8 cellular contexts compared by ENCODE assay signal in the genomic region with DNA sequence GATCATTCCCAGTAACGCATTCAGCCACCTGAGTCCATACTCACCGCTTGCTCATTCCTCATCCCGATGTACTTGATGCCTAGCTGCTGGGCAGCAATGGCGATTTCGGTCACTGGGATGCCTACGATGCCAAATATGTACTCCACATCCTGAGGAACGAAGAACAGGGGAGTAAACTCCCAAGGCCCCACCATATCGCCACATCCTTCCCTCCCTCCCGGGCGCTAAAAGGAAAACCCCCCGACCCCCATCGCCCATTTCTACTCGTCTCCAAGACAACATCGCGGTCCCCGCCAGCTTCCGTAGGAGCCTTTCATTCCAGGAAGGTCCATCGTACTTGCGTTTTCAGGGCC. TPM values are rescaled to one million over a fixed set of nuclear protein-coding genes. Genes with fewer than 3 reads are reported as not detected.
DNase-seq lines count a peak whose midpoint lies in the region; ATAC-seq and TF ChIP-seq lines count a peak whose summit lies in the region.

No MANE protein-coding gene starts in this region.

- peak overlapping the region; percentile 95 for H3K9ac ChIP-seq in mesenchymal stem cell (ENCODE audit: low read length)

- H3K4me3 ChIP-seq in breast epithelium = peak overlapping the region; percentile 78 to 90 (median 82)
- peak overlapping the region; percentile 94 to 96 for H3K4me3 ChIP-seq in mesenchymal stem cell (ENCODE audit: insufficient read depth in 1 of 2, low read depth in 1 of 2, low read length in 2 of 2)

- ATAC-seq in GM19455 (IDR thresholded peaks at IDR 0.05; ENCODE audit: unreplicated experiment) = peak; percentile 13
- ATAC-seq in HG03520 (IDR thresholded peaks at IDR 0.05; ENCODE audit: unreplicated experiment) = peak; percentile 5

- H2BK120ac ChIP-seq in mesenchymal stem cell (ENCODE audit: low read depth, low read length) = no peak overlapping the region

- peak overlapping the region; percentile 97 for H2AFZ ChIP-seq in mesenchymal stem cell (ENCODE audit: low read depth, low read length)

- intact Hi-C loops in breast epithelium (cut with DNase I; ENCODE audit: low total_unique reads) = no loop called here

- H4K91ac ChIP-seq in mesenchymal stem cell (ENCODE audit: low read length) = no peak overlapping the region

- H2AK5ac ChIP-seq in mesenchymal stem cell (ENCODE audit: low read length, severe bottlenecking) = no peak overlapping the region

- H4K8ac ChIP-seq in mesenchymal stem cell (ENCODE audit: low read length) = peak overlapping the region; percentile 89

- H3K23ac ChIP-seq in mesenchymal stem cell (ENCODE audit: low read length in 2 of 2) = peak overlapping the region in 1 of 2 experiments; percentile 61

- H2BK15ac ChIP-seq in mesenchymal stem cell (ENCODE audit: low read depth, poor library complexity, severe bottlenecking) = peak overlapping the region; percentile 34

- H3K14ac ChIP-seq in mesenchymal stem cell (ENCODE audit: low read length in 2 of 2) = peak overlapping the region in 1 of 2 experiments; percentile 96

- H3K27me3 ChIP-seq in breast epithelium (no peaks in the 10 kb centered on the region), mesenchymal stem cell (ENCODE audit: control insufficient read depth in 1 of 2, insufficient read depth in 1 of 2, low read length in 2 of 2) (no peaks in the 10 kb centered on the region)

- DNase-seq in breast epithelium (ENCODE audit: low spot score in 2 of 2) = no peak
- DNase-seq in mesenchymal stem cell = no peak
- DNase-seq in retina = no peak
- no peak for DNase-seq in NCI-H2171 treated with DMSO at 0.1 percent for 48 hours (lab: John Stamatoyannopoulos, UW)
- DNase-seq in T-helper 9 cell = no peak

- no peak overlapping the region for H3K4ac ChIP-seq in mesenchymal stem cell (ENCODE audit: low read depth in 1 of 2, low read length in 2 of 2)

- H2BK5ac ChIP-seq in mesenchymal stem cell (ENCODE audit: low read depth, low read length, poor library complexity, severe bottlenecking) = no peak overlapping the region

- H3K36me3 ChIP-seq in breast epithelium = no peaks in the 10 kb centered on the region
- H3K36me3 ChIP-seq in mesenchymal stem cell (ENCODE audit: control insufficient read depth in 1 of 2, insufficient read depth in 2 of 2, low read depth in 1 of 2, low read length in 2 of 2) = peaks cover 4 to 44% of the 10 kb centered on the region in 2 experiments

- no peak for TF ChIP-seq POLR2A in breast epithelium (IDR thresholded peaks at IDR 0.05)

- 1% methylated on average over 19 of the region's 19 CpGs for WGBS in mesenchymal stem cell

- H3K27ac ChIP-seq in 22Rv1 (peak overlapping the region; percentile 93), breast epithelium (peak overlapping the region; percentile 85 to 94), mesenchymal stem cell (ENCODE audit: low read length, poor library complexity, severe bottlenecking) (peak overlapping the region; percentile 93)

- H2BK12ac ChIP-seq in mesenchymal stem cell (ENCODE audit: low read length in 2 of 2) = no peak overlapping the region

- H3K4me2 ChIP-seq in mesenchymal stem cell (ENCODE audit: low read length, poor library complexity, severe bottlenecking) = peak overlapping the region; percentile 50

- H3K4me1 ChIP-seq in breast epithelium (peaks cover 0 to 8% of the 10 kb centered on the region in 2 donors), mesenchymal stem cell (ENCODE audit: control insufficient read depth, insufficient read depth, low read depth, low read length) (peaks cover 2% of the 10 kb centered on the region)

- no peak for TF ChIP-seq CTCF in 22Rv1 (IDR thresholded peaks at IDR 0.05)
- TF ChIP-seq CTCF in breast epithelium (IDR thresholded peaks at IDR 0.05) = no peak

- H3K18ac ChIP-seq in mesenchymal stem cell (ENCODE audit: low read depth in 1 of 2, low read length in 2 of 2) = peak overlapping the region; percentile 31 to 88

- H3K9me3 ChIP-seq in breast epithelium (no peaks in the 10 kb centered on the region), mesenchymal stem cell (ENCODE audit: control insufficient read depth, low read length) (no peaks in the 10 kb centered on the region)

- H3K79me1 ChIP-seq in mesenchymal stem cell (replicated peaks; ENCODE audit: low read length, poor library complexity, severe bottlenecking) = peaks cover 23% of the 10 kb centered on the region

RNA-seq across cellular contexts. Expression of a gene that starts 0.3 kb away (rescaled TPM):
- 10 to 100 TPM; 27.7 to 40.3 (median 28.8) TPM for total RNA-seq in breast epithelium
- polyA plus RNA-seq in mesenchymal stem cell (2013, experiment 1 of 2) = 9.2 TPM
- polyA plus RNA-seq in mesenchymal stem cell (2013, experiment 2 of 2) = 9.0 TPM

RNA-seq across cellular contexts. Expression of a gene that starts 0.5 kb away (rescaled TPM):
- total RNA-seq in breast epithelium = 10 to 100 TPM; 30.2 to 89.8 (median 35.1) TPM
- polyA plus RNA-seq in mesenchymal stem cell (2013, experiment 1 of 2) = 16.3 TPM
- polyA plus RNA-seq in mesenchymal stem cell (2013, experiment 2 of 2) = 15.8 TPM
